In the genomic region with DNA sequence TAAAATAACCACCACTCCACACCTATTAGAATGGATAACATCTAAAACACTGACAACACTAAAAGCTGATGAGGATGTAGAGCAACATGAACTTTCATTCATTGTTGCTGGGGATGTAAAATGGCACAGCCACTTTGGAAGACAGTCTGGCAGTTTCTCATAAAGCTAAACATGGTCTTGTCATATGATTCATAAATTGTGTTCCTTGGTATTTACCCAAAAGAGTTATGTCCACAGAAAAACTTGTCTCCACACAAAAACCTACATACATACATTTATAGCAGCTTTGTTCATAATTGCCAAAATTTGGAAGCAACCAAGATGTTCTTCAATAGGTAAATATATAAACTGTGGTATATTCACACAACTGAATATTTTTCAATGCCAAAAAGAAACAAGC, we compare ENCODE assay signal across 28 cellular contexts. TPM values are rescaled to one million over a fixed set of nuclear protein-coding genes. Genes with fewer than 3 reads are reported as not detected.
"Had no signal": no experiment of that assay in that cellular context is flagged by ENCODE, and none has a peak within 500 bp of the region (broad histone marks: within the 10 kb centered on the region; RNA-seq: fewer than 3 reads in every experiment).

No MANE protein-coding gene starts in this region.

- FAIRE-seq: urothelium cell line had no signal

- DNase-seq: stimulated activated CD4-positive, alpha-beta T cell treated with anti-CD3 and anti-CD28 coated beads, Interleukin-2, amount 100 ng/mL, for 48 hours; stimulated activated CD4-positive, alpha-beta T cell treated with anti-CD3 and anti-CD28 coated beads, Interleukin-4, amount 100 ng/mL, for 1 hour; stimulated activated CD4-positive, alpha-beta T cell treated with anti-CD3 and anti-CD28 coated beads, Interleukin-4, amount 100 ng/mL, for 24 hours; stimulated activated CD4-positive, alpha-beta T cell treated with anti-CD3 and anti-CD28 coated beads, Interleukin-4, amount 100 ng/mL, for 4 hours; stimulated activated CD8-positive, alpha-beta memory T cell treated with anti-CD3 and anti-CD28 coated beads, Interleukin-4, amount 100 ng/mL, for 48 hours; stimulated activated naive B cell treated with anti-CD40 and anti-IgM and Interleukin-4, amounts not matched to agents 10 μg/mL and 1 μg/mL and 100 μg/mL, for 72 hours; stimulated activated naive CD4-positive, alpha-beta T cell; stimulated activated naive CD4-positive, alpha-beta T cell treated with Interleukin-2 at 50 U/mL for 16 hours; stimulated activated naive CD8-positive, alpha-beta T cell treated with anti-CD3 and anti-CD28 coated beads, Interleukin-15, amount 100 ng/mL, for 72 hours; stimulated activated naive CD8-positive, alpha-beta T cell treated with anti-CD3 and anti-CD28 coated beads, Interleukin-15, Interleukin-2, amounts not matched to agents 100 U/mL and 50 U/mL, for 24 hours; stomach; substantia nigra; testis; thyroid gland; tibial artery; transverse colon; trophoblast cell; upper lobe of left lung; upper lobe of right lung; uterus had no signal

- H3K4me3 ChIP-seq: stomach, suprapubic skin, testis, thoracic aorta, thyroid gland, tibial artery, tibial nerve, transverse colon, upper lobe of left lung, upper lobe of right lung, uterus, vagina had no signal

RNA-seq across cellular contexts. Expression of a gene that starts 16.0 kb away (rescaled TPM):
- total RNA-seq: stomach, suprapubic skin, temporal lobe, testis, ureter, urinary bladder, vagina had no signal

RNA-seq across cellular contexts. Expression of a gene that starts 16.6 kb away (rescaled TPM):
- total RNA-seq: suprapubic skin, temporal lobe, testis, thoracic aorta, thyroid gland, tibial nerve, ureter, urinary bladder, uterus, vagina had no signal
